ENCODE assay signal across 8 cellular contexts in genomic region chr11:124839051-124839971, GRCh38. TPM values are rescaled to one million over a fixed set of nuclear protein-coding genes. Genes with fewer than 3 reads are reported as not detected.
DNase-seq lines count a peak whose midpoint lies in the region; ATAC-seq and TF ChIP-seq lines count a peak whose summit lies in the region.

No MANE protein-coding gene starts in this region.

- CTCF ChIA-PET in AG04449 (lab: Yijun Ruan, JAX) = interaction anchor here (0.6 to 9.4 kb wide), 19 partner anchors 8 to 214 kb away, joined by 3 to 176 read pairs (median 9); partner anchors contain the start of genes MSANTD2, ROBO3, SIAE and SPA17

- H3K9me3 Mint-ChIP-seq in naive B cell = peaks cover 0 to 2% (median 0%) of the 10 kb centered on the region in 7 donors

- no peak overlapping the region for H3K27ac Mint-ChIP-seq in naive B cell

- no peaks in the 10 kb centered on the region for H3K36me3 Mint-ChIP-seq in naive B cell

- H3K4me3 Mint-ChIP-seq in naive B cell = peak overlapping the region in 7 of 8 donors; percentile 56 to 86 (median 73)

- H3K4me3 ChIP-seq in AG04449 (ENCODE audit: low read depth, low read length) = peak overlapping the region; percentile 27
- H3K4me3 ChIP-seq in HFF-Myc (replicated peaks; ENCODE audit: low read depth, low read length) = peak overlapping the region; percentile 32

- DNase-seq in AG04449 (ENCODE audit: low read depth, low spot score) = no peak
- no peak for DNase-seq in HFF-Myc (ENCODE audit: extremely low read depth, low read depth)
- peak in 8 of 61 donors; percentile 11 to 58 (median 36) for DNase-seq in caudate nucleus (lab: John Stamatoyannopoulos, UW)
- peak; percentile 21 for DNase-seq in naive B cell
- no peak for DNase-seq in SW 1271 (lab: John Stamatoyannopoulos, UW)
- DNase-seq in COLO829 (ENCODE audit: low spot score) = no peak
- no peak for DNase-seq in NCI-H2029 treated with DMSO at 0.1 percent for 48 hours (lab: John Stamatoyannopoulos, UW)

- H3K27me3 Mint-ChIP-seq in naive B cell = peaks cover 64 to 74% (median 68%) of the 10 kb centered on the region in 3 donors

- H3K4me1 Mint-ChIP-seq in naive B cell = peaks cover 12 to 38% (median 20%) of the 10 kb centered on the region in 3 donors

- POLR2A ChIA-PET in AG04449 (lab: Yijun Ruan, JAX) = interaction anchor here (0.6 kb wide), 1 partner anchor 35 kb away, joined by 3 read pairs; no protein-coding TSS in a partner anchor

- ATAC-seq in naive B cell (ENCODE audit: low read depth in 2 of 2) = peak; percentile 38 to 46
- no peak for ATAC-seq in GM21619 (IDR thresholded peaks at IDR 0.05; ENCODE audit: unreplicated experiment)

- H3K27ac ChIP-seq in caudate nucleus (ENCODE audit: low read depth, low read length) = peak overlapping the region; percentile 54

- TF ChIP-seq CTCF in AG04449 (IDR thresholded peaks at IDR 0.05; ENCODE audit: insufficient read depth, low read length, missing control alignments) (no peak), HFF-Myc (IDR thresholded peaks at IDR 0.05; ENCODE audit: low read depth, low read length, missing control alignments) (no peak)

RNA-seq across cellular contexts. Expression of gene ROBO3, which starts 25.9 kb away (rescaled TPM):
- 1 to 10 TPM in 1 of 6 donors, under 1 TPM in 3, not detected in 2; 0.21 to 2.0 (median 0.69) TPM for polyA plus RNA-seq in naive B cell (ENCODE audit: low read depth in 6 of 6)

RNA-seq across cellular contexts. Expression of gene MSANTD2, which starts 39.1 kb away (rescaled TPM):
- 1 to 10 TPM in 5 of 6 donors, not detected in 1; 2.5 to 8.1 (median 3.4) TPM for polyA plus RNA-seq in naive B cell (ENCODE audit: low read depth in 6 of 6)

RNA-seq across cellular contexts. Expression of gene ROBO4, which starts 58.4 kb away (rescaled TPM):
- polyA plus RNA-seq in naive B cell (ENCODE audit: low read depth in 6 of 6) = not detected
